Comparison of ENCODE assay signal across 15 cellular contexts in genomic region chr2:134774074-134774742, GRCh38. TPM values are rescaled to one million over a fixed set of nuclear protein-coding genes. Genes with fewer than 3 reads are reported as not detected.
DNase-seq lines count a peak whose midpoint lies in the region; ATAC-seq, FAIRE-seq and TF ChIP-seq lines count a peak whose summit lies in the region.
"Had no signal": no experiment of that assay in that cellular context is flagged by ENCODE, and none has a peak within 500 bp of the region (broad histone marks: within the 10 kb centered on the region; RNA-seq: fewer than 3 reads in every experiment).

No MANE protein-coding gene starts in this region.

- H3K27ac ChIP-seq in RWPE2 (ENCODE audit: poor library complexity, severe bottlenecking) (peak overlapping the region; percentile 72), pancreas (no peak overlapping the region)
- no peak overlapping the region for H3K27ac ChIP-seq in CD4-positive, alpha-beta T cell (ENCODE audit: low read depth, low read length)
- H3K27ac ChIP-seq: GM23248 had no signal

- H3K9me3 ChIP-seq in RWPE2 (ENCODE audit: severe bottlenecking) (no peaks in the 10 kb centered on the region), pancreas (no peaks in the 10 kb centered on the region)
- H3K9me3 ChIP-seq in CD4-positive, alpha-beta T cell (ENCODE audit: control insufficient read depth, low read length): no peaks in the 10 kb centered on the region

- no peaks in the 10 kb centered on the region for H3K9me3 Mint-ChIP-seq in CD4-positive, alpha-beta T cell
- H3K9me3 Mint-ChIP-seq: activated CD4-positive, alpha-beta memory T cell treated with anti-CD3 and anti-CD28 coated beads, Interleukin-2, amount 10 ng/mL, durations not matched to agents 7 days and 5 days; activated T-helper 2 cell treated with anti-CD3 and anti-CD28 coated beads, Interferon-gamma antibody, Interleukin-2, Interleukin-4, amounts not matched to agents 10 μg/mL and 5 μg/mL and 100 μg/mL, durations not matched to agents 14 hours and 24 hours and 36 hours had no signal

- intact Hi-C loops in pancreas (cut with DNase I): no loop called here
- intact Hi-C loops in CD4-positive, alpha-beta T cell (cut with DNase I, micrococcal nuclease): no loop called here

- no peak for TF ChIP-seq CTCF in RWPE2 (IDR thresholded peaks at IDR 0.05; ENCODE audit: poor library complexity, severe bottlenecking)
- TF ChIP-seq CTCF in fibroblast of the aortic adventitia (IDR thresholded peaks at IDR 0.05; ENCODE audit: insufficient read depth, low read length): no peak
- TF ChIP-seq CTCF in pancreas (IDR thresholded peaks at IDR 0.05): no peak
- TF ChIP-seq CTCF in CD4-positive, alpha-beta T cell (IDR thresholded peaks at IDR 0.05): no peak

- H3K4me1 ChIP-seq in RWPE2 (ENCODE audit: insufficient read depth, poor library complexity, severe bottlenecking) (peaks cover 10% of the 10 kb centered on the region), pancreas (peaks cover 0 to 6% (median 3%) of the 10 kb centered on the region in 3 donors)

- no peak for FAIRE-seq in pancreas (lab: Jason Lieb, UNC)
- FAIRE-seq: GM18507 had no signal

- CTCF ChIA-PET in CD4-positive, alpha-beta T cell (lab: Charles Lee): no interaction called here

- POLR2A ChIA-PET in CD4-positive, alpha-beta T cell (lab: Charles Lee): no interaction called here

- H3K36me3 ChIP-seq in RWPE2 (ENCODE audit: low read depth) (no peaks in the 10 kb centered on the region), pancreas (no peaks in the 10 kb centered on the region)

- no peaks in the 10 kb centered on the region for H3K36me3 Mint-ChIP-seq in CD4-positive, alpha-beta T cell (ENCODE audit: low read depth)

- H3K27me3 Mint-ChIP-seq in CD4-positive, alpha-beta T cell: no peaks in the 10 kb centered on the region

- no peak for ATAC-seq in RWPE2 (ENCODE audit: low read depth)
- peak; percentile 39 to 65 (median 54) for ATAC-seq in pancreas
- no peak for ATAC-seq in CD4-positive, alpha-beta T cell (ENCODE audit: poor library complexity)

- DNase-seq in HT1080 (ENCODE audit: low read depth) (peak; percentile 35), RWPE2 (ENCODE audit: low spot score) (no peak), fibroblast of the aortic adventitia (ENCODE audit: low read depth) (peak; percentile 57), pancreas (no peak), putamen (ENCODE audit: low spot score) (no peak)
- DNase-seq in CD4-positive, alpha-beta T cell: no peak
- no peak for DNase-seq in activated CD8-positive, alpha-beta memory T cell treated with anti-CD3 and anti-CD28 coated beads for 24 hours
- DNase-seq: activated CD4-positive, alpha-beta memory T cell treated with anti-CD3 and anti-CD28 coated beads, Interleukin-2, amount 10 ng/mL, durations not matched to agents 7 days and 5 days; NCI-H2029 treated with DMSO at 0.1 percent for 48 hours; SHP77; stimulated activated naive CD4-positive, alpha-beta T cell; T-helper 9 cell had no signal

- H3K4me1 Mint-ChIP-seq in CD4-positive, alpha-beta T cell (ENCODE audit: low read depth): peaks cover 9% of the 10 kb centered on the region

- H3K4me3 Mint-ChIP-seq in CD4-positive, alpha-beta T cell: no peak overlapping the region
- H3K4me3 Mint-ChIP-seq: activated CD4-positive, alpha-beta memory T cell treated with anti-CD3 and anti-CD28 coated beads, Interleukin-2, amount 10 ng/mL, durations not matched to agents 7 days and 5 days had no signal

- no peak overlapping the region for H3K27ac Mint-ChIP-seq in CD4-positive, alpha-beta T cell
- H3K27ac Mint-ChIP-seq: activated CD4-positive, alpha-beta memory T cell treated with anti-CD3 and anti-CD28 coated beads, Interleukin-2, amount 10 ng/mL, durations not matched to agents 7 days and 5 days had no signal

- H3K27me3 ChIP-seq in RWPE2 (ENCODE audit: insufficient read depth, poor library complexity, severe bottlenecking) (no peaks in the 10 kb centered on the region), pancreas (no peaks in the 10 kb centered on the region)
- no peaks in the 10 kb centered on the region for H3K27me3 ChIP-seq in CD4-positive, alpha-beta T cell (ENCODE audit: control insufficient read depth, insufficient read depth, low read length)

- WGBS in pancreas, 2 donors: 78% methylated on average over 5 of the region's 5 CpGs

- no peak overlapping the region for H3K4me3 ChIP-seq in RWPE2 (ENCODE audit: severe bottlenecking)
- H3K4me3 ChIP-seq in fibroblast of the aortic adventitia (ENCODE audit: low read depth, low read length): no peak overlapping the region
- no peak overlapping the region for H3K4me3 ChIP-seq in pancreas
- H3K4me3 ChIP-seq: GM23248 had no signal

RNA-seq across cellular contexts. Expression of gene TMEM163, which starts 55.4 kb away (rescaled TPM):
- total RNA-seq in HT1080 (2014; rRNA removed; shearing (Covaris generic)): 0.47 and 1.0 TPM in 2 replicates
- 3.8 and 3.9 TPM in 2 replicates for polyA plus RNA-seq in HT1080 (2015; cell fraction: cytosol; rRNA removed)
- 2.8 and 3.2 TPM in 2 replicates for polyA plus RNA-seq in HT1080 (2015; cell fraction: nucleus; rRNA removed)
- total RNA-seq in fibroblast of the aortic adventitia (ENCODE audit: low replicate concordance) (not detected in 2 replicates), pancreas (10 to 100 TPM; 14.8 to 30.5 (median 19.9) TPM)
- 10 to 100 TPM; 20.3 to 25.2 TPM for polyA plus RNA-seq in pancreas
- under 1 TPM; 0.14 to 0.47 TPM for total RNA-seq in CD4-positive, alpha-beta T cell
- total RNA-seq: GM23248 had no signal
- polyA plus RNA-seq: GM23248 had no signal

Comparison
In these comparisons a context has a peak if more than half of its experiments do, and no peak if none do; other contexts are left out.
1. DNase-seq: peak in HT1080 (single experiment) and fibroblast of the aortic adventitia (single experiment); none in RWPE2 (single experiment), pancreas (0 of 6), CD4-positive, alpha-beta T cell (0 of 10), activated CD8-positive, alpha-beta memory T cell treated with anti-CD3 and anti-CD28 coated beads for 24 hours (single experiment) and putamen (single experiment).
2. ATAC-seq: peak in pancreas (4 of 4); none in RWPE2 (single experiment) and CD4-positive, alpha-beta T cell (single experiment).